Comparison of ENCODE assay signal across 21 cellular contexts in the genomic region with DNA sequence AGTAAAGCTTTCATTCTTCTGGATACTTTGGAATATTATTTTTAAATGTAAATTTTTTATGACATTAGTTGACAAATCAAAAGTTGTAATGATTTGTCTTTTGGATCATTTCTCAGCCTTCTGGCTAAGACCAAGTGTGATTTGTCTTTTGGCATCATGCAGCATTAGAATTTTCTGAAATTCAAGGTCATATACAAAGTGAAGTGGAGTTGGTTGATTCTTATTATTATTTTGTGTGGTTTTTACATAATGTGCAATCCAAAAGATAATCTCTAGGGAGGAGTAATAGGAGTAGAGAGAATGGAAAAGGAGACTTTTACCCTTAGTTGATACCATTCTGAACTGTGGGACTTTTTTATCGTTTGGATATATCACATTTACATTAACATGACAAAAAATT. TPM values are rescaled to one million over a fixed set of nuclear protein-coding genes. Genes with fewer than 3 reads are reported as not detected.
DNase-seq lines count a peak whose midpoint lies in the region; ATAC-seq, FAIRE-seq and TF ChIP-seq lines count a peak whose summit lies in the region.
"Had no signal": no experiment of that assay in that cellular context is flagged by ENCODE, and none has a peak within 500 bp of the region (broad histone marks: within the 10 kb centered on the region; RNA-seq: fewer than 3 reads in every experiment).

No MANE protein-coding gene starts in this region.

- no peaks in the 10 kb centered on the region for H3K27me3 ChIP-seq in dorsolateral prefrontal cortex
- H3K27me3 ChIP-seq in esophagus squamous epithelium: no peaks in the 10 kb centered on the region

- WGBS in esophagus squamous epithelium, 2 donors: 78 to 96% methylated on average over 1 of the region's 1 CpG

- peaks cover 5% of the 10 kb centered on the region for H3K36me3 Mint-ChIP-seq in brain
- H3K36me3 Mint-ChIP-seq: CD4-positive, alpha-beta memory T cell had no signal

- no peaks in the 10 kb centered on the region for H3K36me3 ChIP-seq in esophagus squamous epithelium
- H3K36me3 ChIP-seq: HAP-1 had no signal

- intact Hi-C loops in dorsolateral prefrontal cortex (cut with DNase I): no loop called here
- intact Hi-C loops in esophagus squamous epithelium (cut with DNase I): no loop called here

- H3K9me3 ChIP-seq in esophagus squamous epithelium: no peaks in the 10 kb centered on the region
- H3K9me3 ChIP-seq: A549, HAP-1 had no signal

- no peak for TF ChIP-seq POLR2A in H54 (IDR thresholded peaks at IDR 0.05; ENCODE audit: low read depth, low read length)
- no peak for TF ChIP-seq POLR2A in esophagus squamous epithelium (IDR thresholded peaks at IDR 0.05)

- peak overlapping the region; percentile 66 to 99 (median 93) for H3K27ac ChIP-seq in dorsolateral prefrontal cortex
- peak overlapping the region; percentile 94 for H3K27ac ChIP-seq in substantia nigra (ENCODE audit: low read depth, low read length, poor library complexity, severe bottlenecking)
- H3K27ac ChIP-seq in esophagus squamous epithelium: no peak overlapping the region
- H3K27ac ChIP-seq: A549 had no signal

- peak overlapping the region in 1 of 5 experiments; percentile 68 for H3K4me3 Mint-ChIP-seq in brain
- H3K4me3 Mint-ChIP-seq: CD4-positive, alpha-beta memory T cell; GM23338; HFFc6 had no signal

- H3K4me1 ChIP-seq in esophagus squamous epithelium: no peaks in the 10 kb centered on the region
- H3K4me1 ChIP-seq: A549 had no signal

- in situ Hi-C loops in GM13976 (cut with MboI; ENCODE audit: low sequenced_read_pairs, unreplicated experiment): no loop called here

- H3K4me3 ChIP-seq in dorsolateral prefrontal cortex (no peak overlapping the region), esophagus squamous epithelium (no peak overlapping the region)
- H3K4me3 ChIP-seq: A549, GM23338, HAP-1 had no signal

- H3K27ac Mint-ChIP-seq in brain: peak overlapping the region in 3 of 5 experiments; percentile 54 to 83 (median 79)
- H3K27ac Mint-ChIP-seq: GM23338, HFFc6 had no signal

- peaks cover 9% of the 10 kb centered on the region for H3K4me1 Mint-ChIP-seq in brain
- H3K4me1 Mint-ChIP-seq: CD4-positive, alpha-beta memory T cell; GM23338 had no signal

- no peak for DNase-seq in H54 (ENCODE audit: insufficient read length, low spot score)
- DNase-seq in dorsolateral prefrontal cortex: no peak
- no peak for DNase-seq in substantia nigra (lab: John Stamatoyannopoulos, UW)
- DNase-seq in GM13976 (ENCODE audit: low spot score): no peak
- no peak for DNase-seq in esophagus squamous epithelium (lab: John Stamatoyannopoulos, UW)
- DNase-seq: 8988T; ACHN; Calu3; CD4-positive, alpha-beta memory T cell; COR-L47; DMS153; DND-41; HFFc6 had no signal

- TF ChIP-seq CTCF in brain (conservative IDR thresholded peaks at IDR 0.05) (no peak), dorsolateral prefrontal cortex (IDR thresholded peaks at IDR 0.05 in 54 of 56, conservative IDR thresholded peaks at IDR 0.05 in 2 of 56; ENCODE audit: low read depth in 1 of 56, partially characterized antibody in 56 of 56) (no peak), GM13976 (IDR thresholded peaks at IDR 0.05; ENCODE audit: borderline replicate concordance, control extremely low read depth, extremely low read depth, insufficient read depth, missing control alignments) (no peak), esophagus squamous epithelium (IDR thresholded peaks at IDR 0.05) (no peak)

- peak; percentile 20 for FAIRE-seq in H54 (lab: Jason Lieb, UNC)
- FAIRE-seq: A549, G401.6, GM19239 had no signal

- ATAC-seq in GM21367 (IDR thresholded peaks at IDR 0.05; ENCODE audit: unreplicated experiment) (no peak), HG03108 (IDR thresholded peaks at IDR 0.05; ENCODE audit: unreplicated experiment) (no peak)
- ATAC-seq: A549, GM23338 had no signal

- no peaks in the 10 kb centered on the region for H3K9me3 Mint-ChIP-seq in brain
- H3K9me3 Mint-ChIP-seq: CD4-positive, alpha-beta memory T cell; GM23338; HFFc6 had no signal

- no peaks in the 10 kb centered on the region for H3K27me3 Mint-ChIP-seq in brain
- H3K27me3 Mint-ChIP-seq: CD4-positive, alpha-beta memory T cell had no signal

RNA-seq across cellular contexts. Expression of a gene that starts 24.2 kb away (rescaled TPM):
- 238 TPM for polyA plus RNA-seq in brain (ENCODE audit: insufficient read depth, low read depth, low replicate concordance)
- 1,000 to 10,000 TPM in 1 of 120 experiments, 100 to 1,000 TPM in 119; 401 to 1,012 (median 568) TPM for total RNA-seq in dorsolateral prefrontal cortex
- 100 to 1,000 TPM; 102 to 174 (median 147) TPM for total RNA-seq in esophagus squamous epithelium

Comparison
In these comparisons a context has a peak if more than half of its experiments do, and no peak if none do; other contexts are left out.
1. H3K27ac ChIP-seq: peak in dorsolateral prefrontal cortex (59 of 59) and substantia nigra (single experiment); none in esophagus squamous epithelium (0 of 4).